Comparison of ENCODE assay signal across 1 cellular context in genomic region chr7:121480566-121481335, GRCh38.
A peak's percentile ranks its signal among the peaks of the same experiment; 100 is the strongest.
TF ChIP-seq lines count a peak whose summit lies in the region.

No MANE protein-coding gene starts in this region.

TF ChIP-seq in H1, 55 proteins besides CTCF, POLR2A, EP300 and RAD21:
- TF ChIP-seq TEAD4 (IDR thresholded peaks at IDR 0.05; ENCODE audit: low read depth, low read length) (peak; percentile 44; the same call in 1 of the 2 replicates), CEBPB (IDR thresholded peaks at IDR 0.05; ENCODE audit: low read depth, low read length) (no peak), ZNF274 (IDR thresholded peaks at IDR 0.05; ENCODE audit: borderline replicate concordance, extremely low read depth, low read length) (no peak)
TF ChIP-seq in H1: peak in this region for 1.
